Comparison of ENCODE assay signal across 8 cellular contexts in genomic region chr15:43828061-43828657, GRCh38. TPM values are rescaled to one million over a fixed set of nuclear protein-coding genes. Genes with fewer than 3 reads are reported as not detected.
DNase-seq lines count a peak whose midpoint lies in the region; ATAC-seq and TF ChIP-seq lines count a peak whose summit lies in the region.

No MANE protein-coding gene starts in this region.

- DNase-seq in DMS114 treated with DMSO at 0.1 percent for 48 hours (lab: John Stamatoyannopoulos, UW; ENCODE audit: unreplicated experiment): peak; percentile 35
- DNase-seq in amniotic epithelial cell (ENCODE audit: low read depth): peak; percentile 8
- DNase-seq in naive thymus-derived CD8-positive, alpha-beta T cell: no peak
- DNase-seq in NCI-H226: no peak
- DNase-seq in heart left ventricle: no peak

- peak overlapping the region; percentile 86 to 95 (median 90) for H3K27ac Mint-ChIP-seq in naive thymus-derived CD8-positive, alpha-beta T cell

- H3K4me3 ChIP-seq in heart left ventricle: peak overlapping the region in 5 of 12 donors; percentile 15 to 71 (median 55)

- no peak for ATAC-seq in naive thymus-derived CD8-positive, alpha-beta T cell
- ATAC-seq in GM21717 (IDR thresholded peaks at IDR 0.05; ENCODE audit: unreplicated experiment): no peak
- ATAC-seq in heart left ventricle: no peak
- no peak for ATAC-seq in HG02623 (IDR thresholded peaks at IDR 0.05; ENCODE audit: unreplicated experiment)

- peaks cover 21 to 66% (median 47%) of the 10 kb centered on the region in 4 donors for H3K4me1 Mint-ChIP-seq in naive thymus-derived CD8-positive, alpha-beta T cell

- WGBS in heart left ventricle, 4 donors: 57 to 67% (median 62%) methylated on average over 6 of the region's 6 CpGs

- POLR2A ChIA-PET in naive thymus-derived CD8-positive, alpha-beta T cell (lab: Charles Lee): no interaction called here

- H3K27me3 ChIP-seq in heart left ventricle: no peaks in the 10 kb centered on the region

- H3K4me1 ChIP-seq in heart left ventricle: peaks cover 0 to 42% (median 23%) of the 10 kb centered on the region in 12 donors

- H3K36me3 ChIP-seq in KOPT-K1 (ENCODE audit: insufficient read depth, low read length) (peaks cover 41% of the 10 kb centered on the region), heart left ventricle (no peaks in the 10 kb centered on the region)

- TF ChIP-seq POLR2A in heart left ventricle (IDR thresholded peaks at IDR 0.05): no peak

- peaks cover 0 to 15% (median 2%) of the 10 kb centered on the region in 3 donors for H3K36me3 Mint-ChIP-seq in naive thymus-derived CD8-positive, alpha-beta T cell

- TF ChIP-seq CTCF in heart left ventricle (IDR thresholded peaks at IDR 0.05): no peak

- H3K27ac ChIP-seq in KOPT-K1 (ENCODE audit: low read depth, low read length, poor library complexity, severe bottlenecking) (peak overlapping the region; percentile 88), heart left ventricle (peak overlapping the region in 2 of 12 donors; percentile 25 to 41)

- intact Hi-C loops in heart left ventricle (cut with DNase I): loop anchor here in 1 of 10 donors (10.0 kb wide), 1 partner anchor 63 kb away; no protein-coding TSS in a partner anchor

- no peaks in the 10 kb centered on the region for H3K27me3 Mint-ChIP-seq in naive thymus-derived CD8-positive, alpha-beta T cell

- H3K9me3 ChIP-seq in KOPT-K1 (ENCODE audit: insufficient read depth, low read length, poor library complexity, severe bottlenecking): no peaks in the 10 kb centered on the region
- no peaks in the 10 kb centered on the region for H3K9me3 ChIP-seq in heart left ventricle

- no peaks in the 10 kb centered on the region for H3K9me3 Mint-ChIP-seq in naive thymus-derived CD8-positive, alpha-beta T cell

- H3K4me3 Mint-ChIP-seq in naive thymus-derived CD8-positive, alpha-beta T cell: peak overlapping the region; percentile 82 to 97 (median 89)

RNA-seq across cellular contexts. Expression of gene WDR76, which starts 1.4 kb away (rescaled TPM):
- total RNA-seq in naive thymus-derived CD8-positive, alpha-beta T cell: 10 to 100 TPM in 1 of 2 experiments, 1 to 10 TPM in 1; 8.6 to 12.3 TPM
- polyA plus RNA-seq in naive thymus-derived CD8-positive, alpha-beta T cell: 1 to 10 TPM; 5.3 to 7.3 (median 5.6) TPM
- 1 to 10 TPM in 7 of 9 donors, under 1 TPM in 2; 0.52 to 7.4 (median 1.3) TPM for total RNA-seq in heart left ventricle
- polyA plus RNA-seq in heart left ventricle: 1 to 10 TPM in 1 of 2 donors, under 1 TPM in 1; 0.69 to 2.9 TPM

RNA-seq across cellular contexts. Expression of gene MFAP1, which starts 3.7 kb away (rescaled TPM):
- 10 to 100 TPM; 15.8 to 18.7 TPM for total RNA-seq in naive thymus-derived CD8-positive, alpha-beta T cell
- 10 to 100 TPM in 2 of 3 donors, 1 to 10 TPM in 1; 5.2 to 18.0 (median 10.4) TPM for polyA plus RNA-seq in naive thymus-derived CD8-positive, alpha-beta T cell
- 10 to 100 TPM; 13.2 to 22.3 (median 20.2) TPM for total RNA-seq in heart left ventricle
- polyA plus RNA-seq in heart left ventricle: 10 to 100 TPM; 13.7 to 35.5 TPM

RNA-seq across cellular contexts. Expression of gene HYPK, which starts 27.8 kb away (rescaled TPM):
- total RNA-seq in naive thymus-derived CD8-positive, alpha-beta T cell: 10 to 100 TPM; 27.7 to 28.9 TPM
- polyA plus RNA-seq in naive thymus-derived CD8-positive, alpha-beta T cell: 10 to 100 TPM in 2 of 3 donors, 1 to 10 TPM in 1; 7.7 to 14.1 (median 13.0) TPM
- total RNA-seq in heart left ventricle: 10 to 100 TPM; 10.3 to 16.5 (median 13.6) TPM
- polyA plus RNA-seq in heart left ventricle: 10 to 100 TPM; 42.9 to 56.5 TPM

RNA-seq across cellular contexts. Expression of gene SERINC4, which starts 28.1 kb away (rescaled TPM):
- under 1 TPM; 0.23 to 0.27 TPM for total RNA-seq in naive thymus-derived CD8-positive, alpha-beta T cell
- 1 to 10 TPM; 2.1 to 4.2 (median 3.5) TPM for polyA plus RNA-seq in naive thymus-derived CD8-positive, alpha-beta T cell
- under 1 TPM in 8 of 9 donors, not detected in 1; 0.14 to 0.37 (median 0.31) TPM for total RNA-seq in heart left ventricle
- polyA plus RNA-seq in heart left ventricle: under 1 TPM; 0.25 to 0.42 TPM

RNA-seq across cellular contexts. Expression of gene SERF2, which starts 36.0 kb away (rescaled TPM):
- 100 to 1,000 TPM; 549 to 584 TPM for total RNA-seq in naive thymus-derived CD8-positive, alpha-beta T cell
- polyA plus RNA-seq in naive thymus-derived CD8-positive, alpha-beta T cell: 1,000 to 10,000 TPM; 1,905 to 2,412 (median 2,207) TPM
- total RNA-seq in heart left ventricle: 1,000 to 10,000 TPM in 3 of 9 donors, 100 to 1,000 TPM in 6; 705 to 1,199 (median 843) TPM
- 1,000 to 10,000 TPM; 1,530 to 4,156 TPM for polyA plus RNA-seq in heart left ventricle

Comparison
In these comparisons a context has a peak if more than half of its experiments do, and no peak if none do; other contexts are left out.
1. DNase-seq: peak in DMS114 treated with DMSO at 0.1 percent for 48 hours (single experiment) and amniotic epithelial cell (single experiment); none in naive thymus-derived CD8-positive, alpha-beta T cell (0 of 10), NCI-H226 (single experiment) and heart left ventricle (0 of 5).